36 cellular contexts compared by ENCODE assay signal in genomic region chr13:105465251-105465650, GRCh38. TPM values are rescaled to one million over a fixed set of nuclear protein-coding genes. Genes with fewer than 3 reads are reported as not detected.
"Had no signal": no experiment of that assay in that cellular context is flagged by ENCODE, and none has a peak within 500 bp of the region (broad histone marks: within the 10 kb centered on the region; RNA-seq: fewer than 3 reads in every experiment).

No MANE protein-coding gene starts in this region.

- H3K27me3 Mint-ChIP-seq: activated CD4-positive, alpha-beta memory T cell treated with anti-CD3 and anti-CD28 coated beads for 36 hours; activated CD4-positive, alpha-beta T cell treated with anti-CD3 and anti-CD28 coated beads, Interleukin-2, amount 10 ng/mL, durations not matched to agents 7 days and 5 days; activated naive CD8-positive, alpha-beta T cell treated with anti-CD3 and anti-CD28 coated beads, Interleukin-2, amount 50 U/mL, for 24 hours; T-cell had no signal

- H3K4me3 Mint-ChIP-seq: activated CD4-positive, alpha-beta memory T cell treated with anti-CD3 and anti-CD28 coated beads for 36 hours; activated CD4-positive, alpha-beta T cell treated with anti-CD3 and anti-CD28 coated beads, Interleukin-2, amount 10 ng/mL, durations not matched to agents 7 days and 5 days; activated naive CD8-positive, alpha-beta T cell treated with anti-CD3 and anti-CD28 coated beads, Interleukin-2, amount 50 U/mL, for 24 hours; activated T-cell treated with anti-CD3 and anti-CD28 coated beads, Interleukin-2, amount 50 U/mL, for 4 hours; brain; T-cell had no signal

- H3K27me3 ChIP-seq: ascending aorta, MG63 had no signal

- H3K27ac ChIP-seq: ascending aorta, SK-N-MC, VCaP had no signal

- H3K4me1 Mint-ChIP-seq: activated CD4-positive, alpha-beta T cell treated with anti-CD3 and anti-CD28 coated beads, Interleukin-2, amount 10 ng/mL, durations not matched to agents 7 days and 5 days; activated naive CD8-positive, alpha-beta T cell treated with anti-CD3 and anti-CD28 coated beads, Interleukin-2, amount 50 U/mL, for 24 hours; T-cell had no signal

- FAIRE-seq: TTC549 had no signal

- H3K4me3 ChIP-seq: ascending aorta, MG63, SK-N-MC had no signal

- H3K9me3 ChIP-seq: ascending aorta, MG63 had no signal

- H3K27ac Mint-ChIP-seq: activated CD4-positive, alpha-beta memory T cell treated with anti-CD3 and anti-CD28 coated beads for 36 hours; activated CD4-positive, alpha-beta T cell treated with anti-CD3 and anti-CD28 coated beads, Interleukin-2, amount 10 ng/mL, durations not matched to agents 7 days and 5 days; activated naive CD4-positive, alpha-beta T cell treated with anti-CD3 and anti-CD28 coated beads, Interleukin-2, amount 50 U/mL, for 72 hours; activated naive CD8-positive, alpha-beta T cell treated with anti-CD3 and anti-CD28 coated beads, Interleukin-2, amount 50 U/mL, for 24 hours; brain; T-cell had no signal

- H3K9me3 Mint-ChIP-seq: activated CD4-positive, alpha-beta memory T cell treated with anti-CD3 and anti-CD28 coated beads for 36 hours; activated CD4-positive, alpha-beta T cell treated with anti-CD3 and anti-CD28 coated beads, Interleukin-2, amount 10 ng/mL, durations not matched to agents 7 days and 5 days; activated naive CD8-positive, alpha-beta T cell treated with anti-CD3 and anti-CD28 coated beads, Interleukin-2, amount 50 U/mL, for 24 hours; activated T-cell treated with anti-CD3 and anti-CD28 coated beads, Interleukin-2, amount 50 U/mL, for 4 hours had no signal

- H3K36me3 Mint-ChIP-seq: activated CD4-positive, alpha-beta memory T cell treated with anti-CD3 and anti-CD28 coated beads for 36 hours; activated naive CD4-positive, alpha-beta T cell treated with anti-CD3 and anti-CD28 coated beads, Interleukin-2, amount 50 U/mL, for 72 hours; brain; T-cell had no signal

- ATAC-seq: activated naive CD4-positive, alpha-beta T cell treated with anti-CD3 and anti-CD28 coated beads, Interleukin-2, amount 50 U/mL, for 72 hours; activated naive CD8-positive, alpha-beta T cell treated with anti-CD3 and anti-CD28 coated beads, Interleukin-2, amount 50 U/mL, for 24 hours; activated T-cell treated with anti-CD3 and anti-CD28 coated beads, Interleukin-2, amount 50 U/mL, for 4 hours; Right ventricle myocardium inferior; T-cell had no signal

- H3K36me3 ChIP-seq: ascending aorta, MG63 had no signal

- DNase-seq: activated CD4-positive, alpha-beta memory T cell treated with anti-CD3 and anti-CD28 coated beads for 36 hours; activated CD4-positive, alpha-beta T cell treated with anti-CD3 and anti-CD28 coated beads, Interleukin-2, amount 10 ng/mL, durations not matched to agents 7 days and 5 days; activated CD4-positive, CD25-positive, alpha-beta regulatory T cell; activated CD8-positive, alpha-beta memory T cell treated with anti-CD3 and anti-CD28 coated beads for 24 hours; activated effector memory CD4-positive, alpha-beta T cell treated with anti-CD3 and anti-CD28 coated beads, Interleukin-2, amount 50 U/mL, for 16 hours; activated naive CD4-positive, alpha-beta T cell treated with Interleukin-2 at 50 U/mL for 16 hours; activated naive CD8-positive, alpha-beta T cell treated with anti-CD3 and anti-CD28 coated beads, Interleukin-2, amount 50 U/mL, for 24 hours; activated T-cell treated with anti-CD3 and anti-CD28 coated beads, Interleukin-2, amount 50 U/mL, for 4 hours; amniotic stem cell; cerebellar nuclear complex; KG1; MG63; MV-4-11; NCI-H1105; NCI-H1436; NCI-H1694 treated with DMSO at 0.1 percent for 48 hours; NCI-H2081; NCI-H2171; NCI-H2227 treated with DMSO at 0.1 percent for 48 hours; NCI-H526 treated with DMSO at 0.1 percent for 48 hours; NCI-H82; T-cell; T-helper 2 cell; T1000 had no signal

- H3K4me1 ChIP-seq: ascending aorta had no signal

RNA-seq across cellular contexts. Expression of gene DAOA, which starts 0.6 kb away (rescaled TPM):
- total RNA-seq: activated CD4-positive, alpha-beta memory T cell treated with anti-CD3 and anti-CD28 coated beads for 36 hours; activated CD4-positive, alpha-beta T cell treated with anti-CD3 and anti-CD28 coated beads, Interleukin-2, amount 10 ng/mL, durations not matched to agents 7 days and 5 days; activated naive CD4-positive, alpha-beta T cell treated with anti-CD3 and anti-CD28 coated beads, Interleukin-2, amount 50 U/mL, for 72 hours; activated T-cell treated with anti-CD3 and anti-CD28 coated beads, Interleukin-2, amount 50 U/mL, for 4 hours; ascending aorta; cardiac septum; LHCN-M2; NCI-H460; OCI-LY7; Right ventricle myocardium inferior; RPMI7951; T-cell had no signal
